Comparison of ENCODE assay signal across 12 cellular contexts in the genomic region with DNA sequence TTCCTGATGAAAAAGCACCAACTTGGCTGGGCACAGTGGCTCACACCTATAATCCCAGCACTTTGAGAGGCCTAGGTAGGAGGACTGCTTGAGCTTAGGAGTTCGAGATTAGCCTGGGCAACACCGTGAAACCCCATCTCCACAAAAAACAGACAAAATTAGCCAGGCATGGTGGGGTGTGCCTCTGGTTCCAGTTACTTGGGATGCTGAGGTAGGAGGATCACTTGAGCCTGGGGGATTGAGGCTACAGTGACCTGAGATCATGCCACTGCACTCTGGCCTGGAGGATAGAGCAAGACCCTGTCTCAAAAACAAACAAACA.
DNase-seq lines count a peak whose midpoint lies in the region; TF ChIP-seq lines count a peak whose summit lies in the region.
"Had no signal": no experiment of that assay in that cellular context is flagged by ENCODE, and none has a peak within 500 bp of the region (broad histone marks: within the 10 kb centered on the region; RNA-seq: fewer than 3 reads in every experiment).

No MANE protein-coding gene starts in this region.

- DNase-seq in NCI-H82 (lab: John Stamatoyannopoulos, UW) (peak; percentile 18), NCI-H82 treated with DMSO at 0.1 percent for 48 hours (lab: John Stamatoyannopoulos, UW; ENCODE audit: unreplicated experiment) (no peak), retinal pigment epithelial cell (ENCODE audit: low read depth) (no peak), COLO668 (lab: John Stamatoyannopoulos, UW; ENCODE audit: unreplicated experiment) (no peak), DMS 273 treated with DMSO at 0.1 percent for 48 hours (lab: John Stamatoyannopoulos, UW) (no peak)
- no peak for DNase-seq in activated effector memory CD4-positive, alpha-beta T cell treated with anti-CD3 and anti-CD28 coated beads, Interleukin-2, amount 50 U/mL, for 16 hours
- DNase-seq: amniotic stem cell; effector memory CD4-positive, alpha-beta T cell; NCI-H1694 treated with DMSO at 0.1 percent for 48 hours had no signal

- intact Hi-C loops in dendritic cell treated with granulocyte-macrophage colony-stimulating factor and Interleukin-4, amounts not matched to agents 40 ng/mL and 50 ng/mL, for 4 days (cut with micrococcal nuclease) = no loop called here

- peaks cover 57% of the 10 kb centered on the region for H3K79me2 ChIP-seq in OCI-LY3 (ENCODE audit: low read length)

- peaks cover 80% of the 10 kb centered on the region for H3K4me1 Mint-ChIP-seq in dendritic cell treated with granulocyte-macrophage colony-stimulating factor and Interleukin-4, amounts not matched to agents 40 ng/mL and 50 ng/mL, for 4 days (ENCODE audit: low read depth)

- peaks cover 60% of the 10 kb centered on the region for H3K36me3 Mint-ChIP-seq in dendritic cell treated with granulocyte-macrophage colony-stimulating factor and Interleukin-4, amounts not matched to agents 40 ng/mL and 50 ng/mL, for 4 days (ENCODE audit: low read depth)

- no peaks in the 10 kb centered on the region for H3K27me3 Mint-ChIP-seq in dendritic cell treated with granulocyte-macrophage colony-stimulating factor and Interleukin-4, amounts not matched to agents 40 ng/mL and 50 ng/mL, for 4 days

- H2AFZ ChIP-seq in OCI-LY3 (ENCODE audit: low read depth, low read length) = no peak overlapping the region

- peaks cover 26% of the 10 kb centered on the region for H3K36me3 ChIP-seq in OCI-LY3 (replicated peaks; ENCODE audit: low read depth, low read length)

- peaks cover 53% of the 10 kb centered on the region for H3K4me1 ChIP-seq in OCI-LY3 (ENCODE audit: low read length)

- H3K9me3 ChIP-seq in OCI-LY3 (ENCODE audit: insufficient read depth, low read length) = no peaks in the 10 kb centered on the region

- H3K27ac ChIP-seq in OCI-LY3 (ENCODE audit: low read length) = no peak overlapping the region
- H3K27ac ChIP-seq: 22Rv1 had no signal

- no peaks in the 10 kb centered on the region for H3K27me3 ChIP-seq in OCI-LY3 (ENCODE audit: low read depth, low read length)

- H3K4me3 Mint-ChIP-seq in dendritic cell treated with granulocyte-macrophage colony-stimulating factor and Interleukin-4, amounts not matched to agents 40 ng/mL and 50 ng/mL, for 4 days = peak overlapping the region; percentile 9

- peak overlapping the region; percentile 95 for H3K27ac Mint-ChIP-seq in dendritic cell treated with granulocyte-macrophage colony-stimulating factor and Interleukin-4, amounts not matched to agents 40 ng/mL and 50 ng/mL, for 4 days

- H4K20me1 ChIP-seq in OCI-LY3 (ENCODE audit: insufficient read depth, low read length) = 0 out of 2 replicates have a peak, but pooled peaks cover 4% of the 10 kb centered on the region

- H3K4me3 ChIP-seq in OCI-LY3 (ENCODE audit: low read length) = no peak overlapping the region
- H3K4me3 ChIP-seq in retinal pigment epithelial cell (ENCODE audit: low read length) = peak overlapping the region; percentile 85

- peak overlapping the region; percentile 92; the same call in 1 of the 2 replicates for H3K4me2 ChIP-seq in OCI-LY3 (ENCODE audit: low read length)

- no peak for TF ChIP-seq CTCF in OCI-LY3 (IDR thresholded peaks at IDR 0.05; ENCODE audit: low read depth, low read length)
- TF ChIP-seq CTCF in retinal pigment epithelial cell (conservative IDR thresholded peaks at IDR 0.05; ENCODE audit: low read depth, low read length) = no peak

- no peak overlapping the region for H3K9ac ChIP-seq in OCI-LY3 (ENCODE audit: low read length)

- no peaks in the 10 kb centered on the region for H3K9me3 Mint-ChIP-seq in dendritic cell treated with granulocyte-macrophage colony-stimulating factor and Interleukin-4, amounts not matched to agents 40 ng/mL and 50 ng/mL, for 4 days
